35 cellular contexts compared by ENCODE assay signal in genomic region chr2:191802180-191802579, GRCh38. TPM values are rescaled to one million over a fixed set of nuclear protein-coding genes. Genes with fewer than 3 reads are reported as not detected.
"Had no signal": no experiment of that assay in that cellular context is flagged by ENCODE, and none has a peak within 500 bp of the region (broad histone marks: within the 10 kb centered on the region; RNA-seq: fewer than 3 reads in every experiment).

No MANE protein-coding gene starts in this region.

- H3K27ac Mint-ChIP-seq: activated B cell treated with CpG ODN at 0.5 μM for 24 hours; activated CD4-positive, alpha-beta memory T cell treated with anti-CD3 and anti-CD28 coated beads for 36 hours; activated CD4-positive, alpha-beta T cell treated with anti-CD3 and anti-CD28 coated beads, Interleukin-2, amount 10 ng/mL, durations not matched to agents 24 days and 14 days; activated CD8-positive, alpha-beta T cell treated with anti-CD3 and anti-CD28 coated beads for 36 hours; activated naive CD4-positive, alpha-beta T cell treated with anti-CD3 and anti-CD28 coated beads for 36 hours; activated naive CD4-positive, alpha-beta T cell treated with anti-CD3 and anti-CD28 coated beads, Interleukin-2, amount 50 U/mL, for 72 hours; activated naive CD8-positive, alpha-beta T cell treated with anti-CD3 and anti-CD28 coated beads for 36 hours; activated T-cell treated with anti-CD3 and anti-CD28 coated beads, Interleukin-2, amount 50 U/mL, for 72 hours; activated T-helper 1 cell treated with anti-CD3 and anti-CD28 coated beads, Interleukin-12 subunit alpha, Interleukin-12 subunit beta, Interleukin-2, Interleukin-4 antibody, amounts not matched to agents 30 ng/mL and 10 ng/mL and 1 ng/mL, durations not matched to agents 14 hours and 24 hours and 36 hours; activated T-helper 17 cell treated with anti-CD3 and anti-CD28 coated beads, Interleukin-2, amount 50 U/mL, for 72 hours; T-helper 1 cell treated with Interleukin-12 subunit alpha and Interleukin-12 subunit beta and Interleukin-4 antibody, amounts not matched to agents 30 μg/mL and 1 μg/mL, for 36 hours; T-helper 2 cell treated with Interferon-gamma antibody and Interleukin-4, amounts not matched to agents 5 μg/mL and 100 μg/mL, for 36 hours had no signal

- H3K27ac ChIP-seq: adrenal gland, body of pancreas, brain microvascular endothelial cell, breast epithelium, VCaP had no signal

- H3K4me3 ChIP-seq: adrenal gland, body of pancreas, breast epithelium had no signal

- DNase-seq: activated B cell treated with CpG ODN at 0.5 μM for 24 hours; activated CD4-positive, alpha-beta memory T cell treated with anti-CD3 and anti-CD28 coated beads for 36 hours; activated CD4-positive, alpha-beta T cell treated with anti-CD3 and anti-CD28 coated beads for 4 hours; activated CD4-positive, alpha-beta T cell treated with anti-CD3 and anti-CD28 coated beads, Interleukin-2, amount 10 ng/mL, durations not matched to agents 24 days and 14 days; activated CD4-positive, alpha-beta T cell treated with anti-CD3 and anti-CD28 coated beads, Interleukin-2, amount 50 U/mL, for 1 hour; activated CD4-positive, alpha-beta T cell treated with anti-CD3 and anti-CD28 coated beads, Interleukin-2, amount 50 U/mL, for 4 hours; activated CD4-positive, CD25-positive, alpha-beta regulatory T cell treated with anti-CD3 and anti-CD28 coated beads, Interleukin-2, amount 50 U/mL, for 72 hours; activated CD8-positive, alpha-beta memory T cell treated with anti-CD3 and anti-CD28 coated beads, Interleukin-2, amount 50 U/mL, for 4 hours; activated CD8-positive, alpha-beta T cell treated with anti-CD3 and anti-CD28 coated beads for 36 hours; activated effector memory CD4-positive, alpha-beta T cell treated with anti-CD3 and anti-CD28 coated beads, Interleukin-2, amount 50 U/mL, for 16 hours; activated gamma-delta T cell treated with Interleukin-2 at 50 U/mL for 16 hours; activated naive CD4-positive, alpha-beta T cell; activated naive CD4-positive, alpha-beta T cell treated with anti-CD3 and anti-CD28 coated beads for 36 hours; activated naive CD4-positive, alpha-beta T cell treated with anti-CD3 and anti-CD28 coated beads, Interleukin-2, amount 50 U/mL, for 16 hours; activated naive CD8-positive, alpha-beta T cell treated with anti-CD3 and anti-CD28 coated beads for 36 hours; activated T-cell treated with anti-CD3 and anti-CD28 coated beads for 4 hours; activated T-cell treated with anti-CD3 and anti-CD28 coated beads, Interleukin-2, amount 50 U/mL, for 1 hour; activated T-cell treated with anti-CD3 and anti-CD28 coated beads, Interleukin-2, amount 50 U/mL, for 4 hours; activated T-cell treated with anti-CD3 and anti-CD28 coated beads, Interleukin-2, amount 50 U/mL, for 72 hours; adrenal gland; amniotic stem cell; aorta; body of pancreas; brain microvascular endothelial cell; central memory CD4-positive, alpha-beta T cell; T-helper 2 cell; T-helper 9 cell had no signal

- H3K36me3 ChIP-seq: adrenal gland, brain microvascular endothelial cell, breast epithelium had no signal

- H3K9me3 Mint-ChIP-seq: activated B cell treated with CpG ODN at 0.5 μM for 24 hours; activated CD4-positive, alpha-beta memory T cell treated with anti-CD3 and anti-CD28 coated beads for 36 hours; activated CD4-positive, alpha-beta T cell treated with anti-CD3 and anti-CD28 coated beads, Interleukin-2, amount 10 ng/mL, durations not matched to agents 24 days and 14 days; activated CD8-positive, alpha-beta T cell treated with anti-CD3 and anti-CD28 coated beads for 36 hours; activated naive CD4-positive, alpha-beta T cell treated with anti-CD3 and anti-CD28 coated beads for 36 hours; activated naive CD4-positive, alpha-beta T cell treated with anti-CD3 and anti-CD28 coated beads, Interleukin-2, amount 50 U/mL, for 72 hours; activated naive CD8-positive, alpha-beta T cell treated with anti-CD3 and anti-CD28 coated beads for 36 hours; activated T-cell treated with anti-CD3 and anti-CD28 coated beads, Interleukin-2, amount 50 U/mL, for 4 hours; activated T-cell treated with anti-CD3 and anti-CD28 coated beads, Interleukin-2, amount 50 U/mL, for 72 hours; activated T-helper 1 cell treated with anti-CD3 and anti-CD28 coated beads, Interleukin-12 subunit alpha, Interleukin-12 subunit beta, Interleukin-2, Interleukin-4 antibody, amounts not matched to agents 30 ng/mL and 10 ng/mL and 1 ng/mL, durations not matched to agents 14 hours and 24 hours and 36 hours; activated T-helper 17 cell treated with anti-CD3 and anti-CD28 coated beads, Interleukin-2, amount 50 U/mL, for 72 hours; T-helper 1 cell treated with Interleukin-12 subunit alpha and Interleukin-12 subunit beta and Interleukin-4 antibody, amounts not matched to agents 30 μg/mL and 1 μg/mL, for 36 hours; T-helper 2 cell treated with Interferon-gamma antibody and Interleukin-4, amounts not matched to agents 5 μg/mL and 100 μg/mL, for 36 hours had no signal

- ATAC-seq: activated CD8-positive, alpha-beta T cell treated with anti-CD3 and anti-CD28 coated beads for 36 hours; activated naive CD4-positive, alpha-beta T cell treated with anti-CD3 and anti-CD28 coated beads, Interleukin-2, amount 50 U/mL, for 72 hours; activated T-cell treated with anti-CD3 and anti-CD28 coated beads, Interleukin-2, amount 50 U/mL, for 4 hours; activated T-cell treated with anti-CD3 and anti-CD28 coated beads, Interleukin-2, amount 50 U/mL, for 72 hours; activated T-helper 17 cell treated with anti-CD3 and anti-CD28 coated beads, Interleukin-2, amount 50 U/mL, for 72 hours; body of pancreas had no signal

- H3K4me1 Mint-ChIP-seq: activated B cell treated with CpG ODN at 0.5 μM for 24 hours; activated CD4-positive, alpha-beta T cell treated with anti-CD3 and anti-CD28 coated beads, Interleukin-2, amount 10 ng/mL, durations not matched to agents 24 days and 14 days; activated naive CD8-positive, alpha-beta T cell treated with anti-CD3 and anti-CD28 coated beads for 36 hours; activated T-helper 17 cell treated with anti-CD3 and anti-CD28 coated beads, Interleukin-2, amount 50 U/mL, for 72 hours had no signal

- H3K9me3 ChIP-seq: adrenal gland, body of pancreas, breast epithelium had no signal

- H3K4me3 Mint-ChIP-seq: activated B cell treated with CpG ODN at 0.5 μM for 24 hours; activated CD4-positive, alpha-beta memory T cell treated with anti-CD3 and anti-CD28 coated beads for 36 hours; activated CD4-positive, alpha-beta T cell treated with anti-CD3 and anti-CD28 coated beads, Interleukin-2, amount 10 ng/mL, durations not matched to agents 24 days and 14 days; activated CD8-positive, alpha-beta T cell treated with anti-CD3 and anti-CD28 coated beads for 36 hours; activated naive CD4-positive, alpha-beta T cell treated with anti-CD3 and anti-CD28 coated beads for 36 hours; activated naive CD8-positive, alpha-beta T cell treated with anti-CD3 and anti-CD28 coated beads for 36 hours; activated T-cell treated with anti-CD3 and anti-CD28 coated beads, Interleukin-2, amount 50 U/mL, for 4 hours; activated T-cell treated with anti-CD3 and anti-CD28 coated beads, Interleukin-2, amount 50 U/mL, for 72 hours; activated T-helper 1 cell treated with anti-CD3 and anti-CD28 coated beads, Interleukin-12 subunit alpha, Interleukin-12 subunit beta, Interleukin-2, Interleukin-4 antibody, amounts not matched to agents 30 ng/mL and 10 ng/mL and 1 ng/mL, durations not matched to agents 14 hours and 24 hours and 36 hours; activated T-helper 17 cell treated with anti-CD3 and anti-CD28 coated beads, Interleukin-2, amount 50 U/mL, for 72 hours; T-helper 1 cell treated with Interleukin-12 subunit alpha and Interleukin-12 subunit beta and Interleukin-4 antibody, amounts not matched to agents 30 μg/mL and 1 μg/mL, for 36 hours; T-helper 2 cell treated with Interferon-gamma antibody and Interleukin-4, amounts not matched to agents 5 μg/mL and 100 μg/mL, for 36 hours had no signal

- H3K27me3 ChIP-seq: adrenal gland, body of pancreas, brain microvascular endothelial cell, breast epithelium had no signal

- H3K4me1 ChIP-seq: adrenal gland, body of pancreas, breast epithelium had no signal

- H3K36me3 Mint-ChIP-seq: activated CD4-positive, alpha-beta memory T cell treated with anti-CD3 and anti-CD28 coated beads for 36 hours; activated naive CD4-positive, alpha-beta T cell treated with anti-CD3 and anti-CD28 coated beads, Interleukin-2, amount 50 U/mL, for 72 hours; activated naive CD8-positive, alpha-beta T cell treated with anti-CD3 and anti-CD28 coated beads for 36 hours had no signal

RNA-seq across cellular contexts. Expression of gene CAVIN2, which starts 44.7 kb away (rescaled TPM):
- total RNA-seq: activated B cell treated with CpG ODN at 0.5 μM for 24 hours; activated CD4-positive, alpha-beta memory T cell treated with anti-CD3 and anti-CD28 coated beads for 36 hours; activated CD4-positive, alpha-beta T cell treated with anti-CD3 and anti-CD28 coated beads, Interleukin-2, amount 10 ng/mL, durations not matched to agents 24 days and 14 days; activated CD8-positive, alpha-beta memory T cell treated with anti-CD3 and anti-CD28 coated beads for 36 hours; activated CD8-positive, alpha-beta T cell treated with anti-CD3 and anti-CD28 coated beads for 36 hours; activated naive CD4-positive, alpha-beta T cell treated with anti-CD3 and anti-CD28 coated beads for 36 hours; activated naive CD4-positive, alpha-beta T cell treated with anti-CD3 and anti-CD28 coated beads, Interleukin-2, amount 50 U/mL, for 72 hours; activated naive CD8-positive, alpha-beta T cell treated with anti-CD3 and anti-CD28 coated beads for 36 hours; activated T-cell treated with anti-CD3 and anti-CD28 coated beads, Interleukin-2, amount 50 U/mL, for 72 hours; activated T-helper 1 cell treated with anti-CD3 and anti-CD28 coated beads, Interleukin-12 subunit alpha, Interleukin-12 subunit beta, Interleukin-2, Interleukin-4 antibody, amounts not matched to agents 30 ng/mL and 10 ng/mL and 1 ng/mL, durations not matched to agents 14 hours and 24 hours and 36 hours had no signal
